In the genomic region with DNA sequence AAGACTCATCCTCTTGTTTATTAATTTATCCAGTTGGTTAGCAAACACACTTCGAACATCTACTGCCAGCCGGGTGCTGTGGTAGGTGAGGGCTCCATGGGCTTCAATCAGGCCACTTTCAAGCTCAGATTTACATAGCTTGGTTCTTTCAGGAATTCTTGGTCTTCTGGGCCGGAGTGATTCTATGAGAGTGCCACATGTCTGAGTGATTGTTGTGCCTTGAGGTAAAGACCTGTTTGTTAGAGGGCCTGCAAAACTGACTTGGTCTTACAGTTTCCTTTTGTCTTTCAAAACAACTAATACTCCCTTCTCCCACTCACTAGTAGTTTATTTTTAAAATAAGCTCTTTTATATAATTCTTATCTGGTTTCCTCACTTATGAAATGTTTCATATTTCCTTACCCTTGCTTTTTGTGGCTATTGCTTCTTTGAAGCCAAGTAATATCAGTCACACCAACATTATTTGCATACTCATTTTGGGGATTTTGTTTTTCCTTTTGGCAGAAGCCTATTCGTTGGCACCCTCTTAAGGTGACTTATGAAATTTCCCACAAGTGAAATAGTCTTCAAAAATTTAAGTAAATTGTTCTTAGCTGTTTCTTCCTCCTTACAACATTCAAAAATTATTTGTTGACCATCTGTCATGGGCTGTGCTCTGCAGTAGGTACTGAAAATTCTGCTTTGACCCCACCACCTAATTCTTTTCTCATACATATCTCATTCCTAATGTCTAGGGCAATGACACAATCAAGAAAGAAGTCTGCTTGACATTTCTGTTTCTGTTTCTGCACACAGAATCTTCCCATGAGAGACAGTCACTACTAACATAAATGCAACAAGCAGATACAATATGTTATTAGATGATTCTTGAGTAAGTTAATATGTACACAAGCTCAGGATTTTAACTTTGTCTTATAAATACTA, we compare ENCODE assay signal across 8 cellular contexts.
DNase-seq lines count a peak whose midpoint lies in the region; ATAC-seq and TF ChIP-seq lines count a peak whose summit lies in the region.

No MANE protein-coding gene starts in this region.

- H3K4me2 ChIP-seq in OCI-LY7 (ENCODE audit: low read length): no peak overlapping the region

- no peak overlapping the region for H3K4me3 ChIP-seq in AG09309 (ENCODE audit: control insufficient read depth, low read depth, low read length)
- peak overlapping the region; percentile 24 for H3K4me3 ChIP-seq in adipocyte (ENCODE audit: low read length)
- H3K4me3 ChIP-seq in OCI-LY7 (ENCODE audit: low read depth, low read length, poor library complexity, severe bottlenecking): no peak overlapping the region

- no peaks in the 10 kb centered on the region for H3K27me3 ChIP-seq in adipocyte (replicated peaks; ENCODE audit: control insufficient read depth, insufficient read depth, low read length)

- no peak overlapping the region for H3K27ac ChIP-seq in OCI-LY7 (ENCODE audit: low read depth, low read length, poor library complexity, severe bottlenecking)

- peaks cover 15% of the 10 kb centered on the region for H3K4me1 ChIP-seq in adipocyte (ENCODE audit: control insufficient read depth, insufficient read depth, low read length)
- H3K4me1 ChIP-seq in OCI-LY7 (ENCODE audit: insufficient read depth, low read length, poor library complexity, severe bottlenecking): no peaks in the 10 kb centered on the region

- H4K20me1 ChIP-seq in OCI-LY7 (ENCODE audit: insufficient read depth, low read length): no peaks in the 10 kb centered on the region

- no TSS peak for BruUV-seq in OCI-LY7 (replicated peaks; lab: Mats Ljungman, UMichigan)

- POLR2A ChIA-PET in OCI-LY7 (lab: Charles Lee): no interaction called here

- CTCF ChIA-PET in OCI-LY7 (lab: Charles Lee; ENCODE audit: unreplicated experiment): no interaction called here

- peak; percentile 35 for DNase-seq in AG09309 (ENCODE audit: low read depth)
- DNase-seq in adipocyte (ENCODE audit: low read depth): peak; percentile 39
- DNase-seq in EL: no peak
- no peak for DNase-seq in anterior cingulate cortex (lab: John Stamatoyannopoulos, UW)
- no peak for DNase-seq in activated effector memory CD4-positive, alpha-beta T cell treated with anti-CD3 and anti-CD28 coated beads, Interleukin-2, amount 50 U/mL, for 16 hours
- DNase-seq in OCI-LY7 (ENCODE audit: low spot score): no peak

- H3K9ac ChIP-seq in adipocyte (ENCODE audit: low read length): peak overlapping the region; percentile 46

- TF ChIP-seq CTCF in AG09309 (IDR thresholded peaks at IDR 0.05; ENCODE audit: control insufficient read depth, insufficient read depth, low read depth, low read length, missing control alignments) (peak; percentile 31), OCI-LY7 (conservative IDR thresholded peaks at IDR 0.05; ENCODE audit: low read length) (no peak)

- peak; percentile 77 for ATAC-seq in GM18873 (IDR thresholded peaks at IDR 0.05; ENCODE audit: low FRiP score, unreplicated experiment)
- ATAC-seq in HG03060 (IDR thresholded peaks at IDR 0.05; ENCODE audit: low read depth, unreplicated experiment): peak; percentile 74

- no peaks in the 10 kb centered on the region for H3K9me2 ChIP-seq in OCI-LY7 (ENCODE audit: insufficient read depth, low read length)

- H3K36me3 ChIP-seq in adipocyte (ENCODE audit: control insufficient read depth, insufficient read depth, low read length, severe bottlenecking): peaks cover 12% of the 10 kb centered on the region
- peaks cover 4% of the 10 kb centered on the region; the same call in 1 of the 2 replicates for H3K36me3 ChIP-seq in OCI-LY7 (ENCODE audit: insufficient read depth, low read length)

- no peak overlapping the region for H2AFZ ChIP-seq in OCI-LY7 (ENCODE audit: low read length)

- intact Hi-C loops in OCI-LY7 (cut with micrococcal nuclease; ENCODE audit: unreplicated experiment): no loop called here

- H3K9me3 ChIP-seq in adipocyte (ENCODE audit: control insufficient read depth, low read length): peaks cover 20% of the 10 kb centered on the region
- no peaks in the 10 kb centered on the region for H3K9me3 ChIP-seq in OCI-LY7 (ENCODE audit: low read length)

- no peaks in the 10 kb centered on the region for H3K79me2 ChIP-seq in OCI-LY7 (ENCODE audit: insufficient read depth, low read depth, low read length)

Comparison
In these comparisons a context has a peak if more than half of its experiments do, and no peak if none do; other contexts are left out.
1. DNase-seq: peak in AG09309 (single experiment) and adipocyte (single experiment); none in EL (single experiment), anterior cingulate cortex (0 of 58), activated effector memory CD4-positive, alpha-beta T cell treated with anti-CD3 and anti-CD28 coated beads, Interleukin-2, amount 50 U/mL, for 16 hours (single experiment) and OCI-LY7 (single experiment).